Comparison of ENCODE assay signal across 1 cellular context in the genomic region with DNA sequence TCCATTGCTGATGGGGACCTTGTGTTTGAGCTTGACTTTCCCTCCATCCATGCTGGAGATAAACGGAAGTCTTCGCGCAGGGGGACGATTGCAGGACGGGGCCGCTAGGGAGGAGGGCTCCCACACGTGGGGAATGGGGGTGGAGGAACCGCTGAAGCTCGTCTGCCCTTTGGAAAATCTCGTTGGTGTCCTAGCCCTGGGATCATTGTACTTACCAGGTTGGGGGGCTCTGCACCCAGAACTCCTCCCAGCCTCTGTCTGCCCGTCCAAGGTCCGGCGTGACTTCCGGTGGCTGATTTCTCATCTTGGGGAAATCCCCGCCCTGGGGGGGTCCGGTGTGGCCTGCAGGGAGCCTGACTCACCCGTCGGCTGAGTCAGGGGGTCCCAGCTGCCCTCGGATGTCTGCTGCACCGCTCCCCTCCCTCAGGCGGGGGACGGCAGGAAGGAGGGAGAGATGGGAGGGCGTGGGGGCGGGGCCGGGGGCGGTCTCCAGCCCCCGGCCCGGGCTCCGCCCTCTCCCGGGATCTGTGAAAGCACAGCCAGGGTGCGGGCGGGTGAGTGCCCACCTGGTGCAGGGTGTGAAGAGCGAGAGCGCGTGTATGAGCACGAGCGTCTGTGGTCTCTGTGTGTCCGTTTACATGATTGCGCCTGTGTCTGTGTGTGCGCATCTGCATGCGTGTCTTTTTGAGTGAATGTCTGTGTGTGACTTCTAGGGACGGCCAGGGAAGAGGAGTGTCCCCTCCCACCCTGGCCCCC.
TF ChIP-seq lines count a peak whose summit lies in the region.

No MANE protein-coding gene starts in this region.

TF ChIP-seq in HepG2, 621 proteins besides CTCF, POLR2A, EP300 and RAD21 (continued from another document and continues in another):
- no peak for TF ChIP-seq TBX3 (IDR thresholded peaks at IDR 0.05; ENCODE audit: borderline replicate concordance)
- TF ChIP-seq, protein P1, sequence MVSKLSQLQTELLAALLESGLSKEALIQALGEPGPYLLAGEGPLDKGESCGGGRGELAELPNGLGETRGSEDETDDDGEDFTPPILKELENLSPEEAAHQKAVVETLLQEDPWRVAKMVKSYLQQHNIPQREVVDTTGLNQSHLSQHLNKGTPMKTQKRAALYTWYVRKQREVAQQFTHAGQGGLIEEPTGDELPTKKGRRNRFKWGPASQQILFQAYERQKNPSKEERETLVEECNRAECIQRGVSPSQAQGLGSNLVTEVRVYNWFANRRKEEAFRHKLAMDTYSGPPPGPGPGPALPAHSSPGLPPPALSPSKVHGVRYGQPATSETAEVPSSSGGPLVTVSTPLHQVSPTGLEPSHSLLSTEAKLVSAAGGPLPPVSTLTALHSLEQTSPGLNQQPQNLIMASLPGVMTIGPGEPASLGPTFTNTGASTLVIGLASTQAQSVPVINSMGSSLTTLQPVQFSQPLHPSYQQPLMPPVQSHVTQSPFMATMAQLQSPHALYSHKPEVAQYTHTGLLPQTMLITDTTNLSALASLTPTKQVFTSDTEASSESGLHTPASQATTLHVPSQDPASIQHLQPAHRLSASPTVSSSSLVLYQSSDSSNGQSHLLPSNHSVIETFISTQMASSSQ (IDR thresholded peaks at IDR 0.05; ENCODE audit: low read depth), result no peak
- TF ChIP-seq, protein P1 (CRISPR knock-in tag; IDR thresholded peaks at IDR 0.05; ENCODE audit: borderline replicate concordance), result no peak
- TF ChIP-seq SUZ12 (IDR thresholded peaks at IDR 0.05; ENCODE audit: low read depth, low read length), result no peak
- TF ChIP-seq ZNF235 (CRISPR knock-in tag; IDR thresholded peaks at IDR 0.05; ENCODE audit: borderline replicate concordance), result no peak
- no peak for TF ChIP-seq ZNF567 (CRISPR knock-in tag; IDR thresholded peaks at IDR 0.05; ENCODE audit: borderline replicate concordance)
- TF ChIP-seq ZNF256 (CRISPR knock-in tag; conservative IDR thresholded peaks at IDR 0.05), result no peak
- peak; percentile 97 for TF ChIP-seq RELA (CRISPR knock-in tag; IDR thresholded peaks at IDR 0.05)
- TF ChIP-seq, protein P2, sequence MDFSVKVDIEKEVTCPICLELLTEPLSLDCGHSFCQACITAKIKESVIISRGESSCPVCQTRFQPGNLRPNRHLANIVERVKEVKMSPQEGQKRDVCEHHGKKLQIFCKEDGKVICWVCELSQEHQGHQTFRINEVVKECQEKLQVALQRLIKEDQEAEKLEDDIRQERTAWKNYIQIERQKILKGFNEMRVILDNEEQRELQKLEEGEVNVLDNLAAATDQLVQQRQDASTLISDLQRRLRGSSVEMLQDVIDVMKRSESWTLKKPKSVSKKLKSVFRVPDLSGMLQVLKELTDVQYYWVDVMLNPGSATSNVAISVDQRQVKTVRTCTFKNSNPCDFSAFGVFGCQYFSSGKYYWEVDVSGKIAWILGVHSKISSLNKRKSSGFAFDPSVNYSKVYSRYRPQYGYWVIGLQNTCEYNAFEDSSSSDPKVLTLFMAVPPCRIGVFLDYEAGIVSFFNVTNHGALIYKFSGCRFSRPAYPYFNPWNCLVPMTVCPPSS (IDR thresholded peaks at IDR 0.05), result no peak
- TF ChIP-seq GPN1 (CRISPR knock-in tag; IDR thresholded peaks at IDR 0.05; ENCODE audit: borderline replicate concordance), result no peak
- peak; percentile 18; the same call in 1 of the 2 replicates for TF ChIP-seq ELF3 (CRISPR knock-in tag; IDR thresholded peaks at IDR 0.05)
- no peak for TF ChIP-seq ZNF670 (CRISPR knock-in tag; IDR thresholded peaks at IDR 0.05; ENCODE audit: borderline replicate concordance)
- no peak for TF ChIP-seq HBP1 (CRISPR knock-in tag; IDR thresholded peaks at IDR 0.05; ENCODE audit: low read depth)
- TF ChIP-seq, protein P3, sequence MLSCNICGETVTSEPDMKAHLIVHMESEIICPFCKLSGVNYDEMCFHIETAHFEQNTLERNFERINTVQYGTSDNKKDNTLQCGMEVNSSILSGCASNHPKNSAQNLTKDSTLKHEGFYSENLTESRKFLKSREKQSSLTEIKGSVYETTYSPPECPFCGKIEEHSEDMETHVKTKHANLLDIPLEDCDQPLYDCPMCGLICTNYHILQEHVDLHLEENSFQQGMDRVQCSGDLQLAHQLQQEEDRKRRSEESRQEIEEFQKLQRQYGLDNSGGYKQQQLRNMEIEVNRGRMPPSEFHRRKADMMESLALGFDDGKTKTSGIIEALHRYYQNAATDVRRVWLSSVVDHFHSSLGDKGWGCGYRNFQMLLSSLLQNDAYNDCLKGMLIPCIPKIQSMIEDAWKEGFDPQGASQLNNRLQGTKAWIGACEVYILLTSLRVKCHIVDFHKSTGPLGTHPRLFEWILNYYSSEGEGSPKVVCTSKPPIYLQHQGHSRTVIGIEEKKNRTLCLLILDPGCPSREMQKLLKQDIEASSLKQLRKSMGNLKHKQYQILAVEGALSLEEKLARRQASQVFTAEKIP (CRISPR knock-in tag; IDR thresholded peaks at IDR 0.05; ENCODE audit: borderline replicate concordance), result no peak
- no peak for TF ChIP-seq KDM1A (CRISPR knock-in tag; IDR thresholded peaks at IDR 0.05)
- no peak for TF ChIP-seq ZFP90 (CRISPR knock-in tag; IDR thresholded peaks at IDR 0.05; ENCODE audit: borderline replicate concordance)
- no peak for TF ChIP-seq SIN3B (IDR thresholded peaks at IDR 0.05; ENCODE audit: low read length)
- TF ChIP-seq, protein P4, sequence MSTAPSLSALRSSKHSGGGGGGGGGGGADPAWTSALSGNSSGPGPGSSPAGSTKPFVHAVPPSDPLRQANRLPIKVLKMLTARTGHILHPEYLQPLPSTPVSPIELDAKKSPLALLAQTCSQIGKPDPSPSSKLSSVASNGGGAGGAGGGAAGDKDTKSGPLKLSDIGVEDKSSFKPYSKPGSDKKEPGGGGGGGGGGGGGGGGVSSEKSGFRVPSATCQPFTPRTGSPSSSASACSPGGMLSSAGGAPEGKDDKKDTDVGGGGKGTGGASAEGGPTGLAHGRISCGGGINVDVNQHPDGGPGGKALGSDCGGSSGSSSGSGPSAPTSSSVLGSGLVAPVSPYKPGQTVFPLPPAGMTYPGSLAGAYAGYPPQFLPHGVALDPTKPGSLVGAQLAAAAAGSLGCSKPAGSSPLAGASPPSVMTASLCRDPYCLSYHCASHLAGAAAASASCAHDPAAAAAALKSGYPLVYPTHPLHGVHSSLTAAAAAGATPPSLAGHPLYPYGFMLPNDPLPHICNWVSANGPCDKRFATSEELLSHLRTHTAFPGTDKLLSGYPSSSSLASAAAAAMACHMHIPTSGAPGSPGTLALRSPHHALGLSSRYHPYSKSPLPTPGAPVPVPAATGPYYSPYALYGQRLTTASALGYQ (CRISPR knock-in tag; IDR thresholded peaks at IDR 0.05), result no peak
- TF ChIP-seq IRF1 (CRISPR knock-in tag; IDR thresholded peaks at IDR 0.05; ENCODE audit: low read depth), result no peak
- TF ChIP-seq HOXA7 (CRISPR knock-in tag; IDR thresholded peaks at IDR 0.05), result no peak
- TF ChIP-seq, protein P5, sequence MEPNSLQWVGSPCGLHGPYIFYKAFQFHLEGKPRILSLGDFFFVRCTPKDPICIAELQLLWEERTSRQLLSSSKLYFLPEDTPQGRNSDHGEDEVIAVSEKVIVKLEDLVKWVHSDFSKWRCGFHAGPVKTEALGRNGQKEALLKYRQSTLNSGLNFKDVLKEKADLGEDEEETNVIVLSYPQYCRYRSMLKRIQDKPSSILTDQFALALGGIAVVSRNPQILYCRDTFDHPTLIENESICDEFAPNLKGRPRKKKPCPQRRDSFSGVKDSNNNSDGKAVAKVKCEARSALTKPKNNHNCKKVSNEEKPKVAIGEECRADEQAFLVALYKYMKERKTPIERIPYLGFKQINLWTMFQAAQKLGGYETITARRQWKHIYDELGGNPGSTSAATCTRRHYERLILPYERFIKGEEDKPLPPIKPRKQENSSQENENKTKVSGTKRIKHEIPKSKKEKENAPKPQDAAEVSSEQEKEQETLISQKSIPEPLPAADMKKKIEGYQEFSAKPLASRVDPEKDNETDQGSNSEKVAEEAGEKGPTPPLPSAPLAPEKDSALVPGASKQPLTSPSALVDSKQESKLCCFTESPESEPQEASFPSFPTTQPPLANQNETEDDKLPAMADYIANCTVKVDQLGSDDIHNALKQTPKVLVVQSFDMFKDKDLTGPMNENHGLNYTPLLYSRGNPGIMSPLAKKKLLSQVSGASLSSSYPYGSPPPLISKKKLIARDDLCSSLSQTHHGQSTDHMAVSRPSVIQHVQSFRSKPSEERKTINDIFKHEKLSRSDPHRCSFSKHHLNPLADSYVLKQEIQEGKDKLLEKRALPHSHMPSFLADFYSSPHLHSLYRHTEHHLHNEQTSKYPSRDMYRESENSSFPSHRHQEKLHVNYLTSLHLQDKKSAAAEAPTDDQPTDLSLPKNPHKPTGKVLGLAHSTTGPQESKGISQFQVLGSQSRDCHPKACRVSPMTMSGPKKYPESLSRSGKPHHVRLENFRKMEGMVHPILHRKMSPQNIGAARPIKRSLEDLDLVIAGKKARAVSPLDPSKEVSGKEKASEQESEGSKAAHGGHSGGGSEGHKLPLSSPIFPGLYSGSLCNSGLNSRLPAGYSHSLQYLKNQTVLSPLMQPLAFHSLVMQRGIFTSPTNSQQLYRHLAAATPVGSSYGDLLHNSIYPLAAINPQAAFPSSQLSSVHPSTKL (CRISPR knock-in tag; IDR thresholded peaks at IDR 0.05), result no peak
- no peak for TF ChIP-seq PRDM4 (CRISPR knock-in tag; IDR thresholded peaks at IDR 0.05; ENCODE audit: borderline replicate concordance)
- no peak for TF ChIP-seq ZBTB2 (CRISPR knock-in tag; IDR thresholded peaks at IDR 0.05; ENCODE audit: low read depth)
- TF ChIP-seq HOXA9 (CRISPR knock-in tag; IDR thresholded peaks at IDR 0.05; ENCODE audit: borderline replicate concordance), result no peak
- 0 out of 2 replicates have a peak, but pooled peaks have one; percentile 46 for TF ChIP-seq ZNF281 (CRISPR knock-in tag; IDR thresholded peaks at IDR 0.05; ENCODE audit: borderline replicate concordance)
